In the genomic region with DNA sequence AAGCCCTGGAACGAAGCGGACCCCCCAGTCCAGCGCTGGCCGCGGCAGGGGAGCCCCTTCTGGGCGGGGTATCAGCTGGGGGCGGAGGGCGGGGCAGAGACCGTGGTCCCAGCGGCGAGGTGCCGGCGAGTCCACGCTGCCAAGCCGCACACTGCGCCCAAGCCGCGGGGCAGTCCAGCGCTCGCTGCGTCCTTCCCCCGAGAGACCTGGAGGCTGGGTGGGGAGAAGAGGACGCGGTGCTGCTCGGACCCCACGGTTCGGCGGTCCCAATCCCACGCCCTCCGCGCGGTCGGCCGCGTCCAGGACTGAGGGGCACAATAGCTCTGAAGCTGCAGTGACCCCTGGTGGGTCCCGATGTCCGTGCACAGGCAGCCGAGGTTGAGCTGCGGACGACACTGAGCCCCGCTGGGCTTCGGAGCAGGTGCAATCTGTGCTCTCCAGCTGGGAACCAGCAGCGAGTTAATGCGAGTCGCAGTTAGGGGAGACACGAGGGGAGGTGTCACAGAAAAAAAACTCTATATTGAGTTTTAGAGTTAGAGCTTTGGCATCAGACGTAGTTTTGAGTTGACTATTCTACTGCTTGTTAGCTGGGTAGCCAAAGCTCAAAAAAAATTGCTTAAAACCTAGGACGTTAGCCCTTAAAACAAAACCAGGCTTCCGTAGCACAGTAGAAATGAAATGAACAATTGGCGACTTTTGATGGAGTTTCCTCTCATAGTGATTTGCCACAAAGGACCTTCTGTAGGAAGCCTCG, we compare ENCODE assay signal across 1 cellular context.
TF ChIP-seq lines count a peak whose summit lies in the region.

No MANE protein-coding gene starts in this region.

TF ChIP-seq in SK-N-SH, 30 proteins besides CTCF, POLR2A, EP300 and RAD21 (continued from another document):
- TF ChIP-seq, protein P1, sequence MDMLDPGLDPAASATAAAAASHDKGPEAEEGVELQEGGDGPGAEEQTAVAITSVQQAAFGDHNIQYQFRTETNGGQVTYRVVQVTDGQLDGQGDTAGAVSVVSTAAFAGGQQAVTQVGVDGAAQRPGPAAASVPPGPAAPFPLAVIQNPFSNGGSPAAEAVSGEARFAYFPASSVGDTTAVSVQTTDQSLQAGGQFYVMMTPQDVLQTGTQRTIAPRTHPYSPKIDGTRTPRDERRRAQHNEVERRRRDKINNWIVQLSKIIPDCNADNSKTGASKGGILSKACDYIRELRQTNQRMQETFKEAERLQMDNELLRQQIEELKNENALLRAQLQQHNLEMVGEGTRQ (IDR thresholded peaks at IDR 0.05; ENCODE audit: borderline replicate concordance, low read depth, low read length): no peak
- TF ChIP-seq RCOR1 (IDR thresholded peaks at IDR 0.05; ENCODE audit: low read length) (0 out of 2 replicates have a peak, but pooled peaks have one; percentile 21), CHD2 (IDR thresholded peaks at IDR 0.05; ENCODE audit: low read length, partially characterized antibody) (peak; percentile 41), SMC3 (IDR thresholded peaks at IDR 0.05; ENCODE audit: low read depth, low read length) (peak; percentile 88)
- TF ChIP-seq, protein P2, sequence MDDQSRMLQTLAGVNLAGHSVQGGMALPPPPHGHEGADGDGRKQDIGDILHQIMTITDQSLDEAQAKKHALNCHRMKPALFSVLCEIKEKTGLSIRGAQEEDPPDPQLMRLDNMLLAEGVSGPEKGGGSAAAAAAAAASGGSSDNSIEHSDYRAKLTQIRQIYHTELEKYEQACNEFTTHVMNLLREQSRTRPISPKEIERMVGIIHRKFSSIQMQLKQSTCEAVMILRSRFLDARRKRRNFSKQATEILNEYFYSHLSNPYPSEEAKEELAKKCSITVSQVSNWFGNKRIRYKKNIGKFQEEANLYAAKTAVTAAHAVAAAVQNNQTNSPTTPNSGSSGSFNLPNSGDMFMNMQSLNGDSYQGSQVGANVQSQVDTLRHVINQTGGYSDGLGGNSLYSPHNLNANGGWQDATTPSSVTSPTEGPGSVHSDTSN (IDR thresholded peaks at IDR 0.05): no peak
